In genomic region chr5:95620030-95620869, GRCh38 we compare ENCODE assay signal across 8 cellular contexts. TPM values are rescaled to one million over a fixed set of nuclear protein-coding genes. Genes with fewer than 3 reads are reported as not detected.
A peak's percentile ranks its signal among the peaks of the same experiment; 100 is the strongest.
DNase-seq lines count a peak whose midpoint lies in the region; ATAC-seq and TF ChIP-seq lines count a peak whose summit lies in the region.

GPR150 (plus strand) TSS chr5:95620087; CDS start chr5:95620276, 189 bp downstream.

- peaks cover 21% of the 10 kb centered on the region for H3K4me1 Mint-ChIP-seq in chondrocyte (ENCODE audit: low read depth)

- H3K4me1 ChIP-seq in Karpas-422 (ENCODE audit: low read length): peaks cover 19% of the 10 kb centered on the region

- H3K27me3 Mint-ChIP-seq in chondrocyte (ENCODE audit: low read depth): no peaks in the 10 kb centered on the region

- TF ChIP-seq CTCF in GM06990 (IDR thresholded peaks at IDR 0.05; ENCODE audit: insufficient read depth, low read length, poor library complexity, severe bottlenecking) (no peak), WERI-Rb-1 (IDR thresholded peaks at IDR 0.05; ENCODE audit: low read depth, low read length) (peak; percentile 32; the same call in 1 of the 2 replicates), chondrocyte (IDR thresholded peaks at IDR 0.05) (no peak), lower leg skin (IDR thresholded peaks at IDR 0.05) (no peak)

- H3K36me3 Mint-ChIP-seq in chondrocyte (ENCODE audit: low read depth): no peaks in the 10 kb centered on the region

- peak within 1 kb of the TSS; percentile 82 for H3K4me3 Mint-ChIP-seq in chondrocyte (ENCODE audit: unreplicated experiment)

- H3K27ac Mint-ChIP-seq in chondrocyte (ENCODE audit: unreplicated experiment): no peak within 1 kb of the TSS

- H3K27me3 ChIP-seq in GM06990 (replicated peaks; ENCODE audit: control insufficient read depth, insufficient read depth, low read length): no peaks in the 10 kb centered on the region
- H3K27me3 ChIP-seq in Karpas-422 (ENCODE audit: low read length): no peaks in the 10 kb centered on the region
- no peaks in the 10 kb centered on the region for H3K27me3 ChIP-seq in WERI-Rb-1 (ENCODE audit: insufficient read depth, low read depth, severe bottlenecking)

- intact Hi-C loops in lower leg skin (cut with DNase I; ENCODE audit: low total_unique reads): no loop called here

- H3K4me2 ChIP-seq in Karpas-422 (ENCODE audit: low read depth, low read length, poor library complexity, severe bottlenecking): peak within 1 kb of the TSS; percentile 60

- H3K36me3 ChIP-seq in GM06990 (ENCODE audit: control insufficient read depth, insufficient read depth, low read length) (no peaks in the 10 kb centered on the region), Karpas-422 (ENCODE audit: insufficient read depth, low read length) (no peaks in the 10 kb centered on the region), WERI-Rb-1 (no peaks in the 10 kb centered on the region)

- H3K27ac ChIP-seq in Karpas-422 (ENCODE audit: low read length): no peak within 1 kb of the TSS
- H3K27ac ChIP-seq in WERI-Rb-1: peak within 1 kb of the TSS; percentile 68

- H3K9me2 ChIP-seq in Karpas-422 (replicated peaks; ENCODE audit: insufficient read depth, low read length): no peaks in the 10 kb centered on the region; the same call in 1 of the 2 replicates

- H3K9me3 ChIP-seq in Karpas-422 (ENCODE audit: low read length) (no peaks in the 10 kb centered on the region), WERI-Rb-1 (ENCODE audit: severe bottlenecking) (no peaks in the 10 kb centered on the region)

- peak within 1 kb of the TSS; percentile 56; the same call in 1 of the 2 replicates for H2AFZ ChIP-seq in Karpas-422 (ENCODE audit: low read length)

- TF ChIP-seq POLR2A in lower leg skin (IDR thresholded peaks at IDR 0.05): no peak

- H3K4me3 ChIP-seq in GM06990 (replicated peaks; ENCODE audit: low read depth, low read length) (peak within 1 kb of the TSS; percentile 59), Karpas-422 (ENCODE audit: low read length) (peak within 1 kb of the TSS; percentile 55; the same call in 1 of the 2 replicates), WERI-Rb-1 (ENCODE audit: low read depth, low read length) (peak within 1 kb of the TSS; percentile 59), lower leg skin (ENCODE audit: low read depth, poor library complexity, severe bottlenecking) (peak within 1 kb of the TSS; percentile 39)

- peak within 1 kb of the TSS; percentile 41 for H3K9ac ChIP-seq in Karpas-422 (ENCODE audit: low read length)

- ATAC-seq in GM21619 (IDR thresholded peaks at IDR 0.05; ENCODE audit: unreplicated experiment): peak; percentile 64

- 0 to 1% methylated on average over 19 to 23 of the region's 85 CpGs for WGBS in lower leg skin, 2 donors

- H4K20me1 ChIP-seq in Karpas-422 (ENCODE audit: insufficient read depth, low read depth, low read length): no peaks in the 10 kb centered on the region

- H3K9me3 Mint-ChIP-seq in chondrocyte (ENCODE audit: low read depth): no peaks in the 10 kb centered on the region

- DNase-seq in GM06990 (ENCODE audit: extremely low read depth, insufficient read length) (peak; percentile 83), Karpas-422 (peak; percentile 66), WERI-Rb-1 (peak; percentile 63), chondrocyte (ENCODE audit: low spot score) (no peak), lower leg skin (ENCODE audit: low spot score in 2 of 2) (peak in 1 of 2 donors; percentile 89), H4 (ENCODE audit: low spot score) (no peak)
- DNase-seq in stimulated activated CD4-positive, alpha-beta T cell treated with anti-CD3 and anti-CD28 coated beads, TNF-alpha, amount 100 ng/mL, for 4 hours (ENCODE audit: low read depth in 3 of 3): peak; percentile 21 to 44 (median 43)

- no peaks in the 10 kb centered on the region for H3K79me2 ChIP-seq in Karpas-422 (ENCODE audit: low read length)

RNA-seq across cellular contexts. Expression of gene GPR150, which starts in this region (rescaled TPM):
- total RNA-seq in Karpas-422 (2014; rRNA removed; shearing (Covaris generic); ENCODE audit: low replicate concordance): 0.34 and 0.51 TPM in 2 replicates
- total RNA-seq in chondrocyte (0.33 to 0.42 TPM in 2 of 3 replicates, not detected in the other), lower leg skin (1 to 10 TPM in 1 of 4 donors, under 1 TPM in 3; 0.25 to 1.6 (median 0.56) TPM)
- total RNA-seq in H4 (2014; rRNA removed; shearing (Covaris generic)): not detected in 2 replicates

Comparison
In these comparisons a context has a peak if more than half of its experiments do, and no peak if none do; other contexts are left out.
1. Peak in DNase-seq, H3K4me3 ChIP-seq, H3K9ac ChIP-seq and H3K4me2 ChIP-seq in Karpas-422; RNA of the gene not detected or under 1 TPM.
2. DNase-seq: peak in GM06990 (single experiment), WERI-Rb-1 (single experiment) and stimulated activated CD4-positive, alpha-beta T cell treated with anti-CD3 and anti-CD28 coated beads, TNF-alpha, amount 100 ng/mL, for 4 hours (3 of 3); none in chondrocyte (single experiment) and H4 (single experiment).
3. Peak in every context shown above with its lines, with median percentiles within 50 percentile points of each other: H3K4me3 ChIP-seq.